In genomic region chr6:7260291-7261029, GRCh38 we compare ENCODE assay signal across 8 cellular contexts. TPM values are rescaled to one million over a fixed set of nuclear protein-coding genes. Genes with fewer than 3 reads are reported as not detected.
DNase-seq lines count a peak whose midpoint lies in the region; ATAC-seq and TF ChIP-seq lines count a peak whose summit lies in the region.

No MANE protein-coding gene starts in this region.

- peak overlapping the region; percentile 51 for H3K27ac ChIP-seq in VCaP
- H3K27ac ChIP-seq in sigmoid colon: peak overlapping the region; percentile 70 to 79 (median 78)

- H3K27me3 ChIP-seq in sigmoid colon: no peaks in the 10 kb centered on the region

- no peaks in the 10 kb centered on the region for H3K36me3 ChIP-seq in sigmoid colon

- no peak for TF ChIP-seq EP300 in sigmoid colon (IDR thresholded peaks at IDR 0.05)

- no peak for TF ChIP-seq CTCF in VCaP (conservative IDR thresholded peaks at IDR 0.05)
- TF ChIP-seq CTCF in sigmoid colon (IDR thresholded peaks at IDR 0.05): no peak

- peak overlapping the region; percentile 59 to 65 (median 59) for H3K4me3 ChIP-seq in sigmoid colon

- DNase-seq in left cardiac atrium: no peak
- peak; percentile 42 for DNase-seq in sigmoid colon
- DNase-seq in HuH-7.5 (ENCODE audit: low spot score): no peak
- no peak for DNase-seq in amniotic stem cell (lab: John Stamatoyannopoulos, UW)

- no peak for TF ChIP-seq POLR2A in sigmoid colon (IDR thresholded peaks at IDR 0.05)

- intact Hi-C loops in left cardiac atrium (cut with DNase I) (no loop called here), sigmoid colon (cut with DNase I) (no loop called here)

- peaks cover 0 to 13% (median 6%) of the 10 kb centered on the region in 4 donors for H3K4me1 ChIP-seq in sigmoid colon

- ATAC-seq in GM19397 (IDR thresholded peaks at IDR 0.05; ENCODE audit: unreplicated experiment) (peak; percentile 6), left cardiac atrium (peak; percentile 2 to 18), HG02763 (IDR thresholded peaks at IDR 0.05; ENCODE audit: unreplicated experiment) (no peak), GM19035 (IDR thresholded peaks at IDR 0.05; ENCODE audit: unreplicated experiment) (no peak)

- WGBS in sigmoid colon, 2 donors: 42 to 54% methylated on average over 13 of the region's 13 CpGs

- peaks cover 0 to 6% (median 3%) of the 10 kb centered on the region in 4 donors for H3K9me3 ChIP-seq in sigmoid colon

RNA-seq across cellular contexts. Expression of gene SSR1, which starts 52.5 kb away (rescaled TPM):
- 10 to 100 TPM; 84.0 to 98.6 TPM for total RNA-seq in left cardiac atrium
- total RNA-seq in sigmoid colon: 10 to 100 TPM; 24.1 to 53.9 (median 33.3) TPM
- 10 to 100 TPM; 10.8 to 55.1 (median 24.3) TPM for polyA plus RNA-seq in sigmoid colon

Comparison
In these comparisons a context has a peak if more than half of its experiments do, and no peak if none do; other contexts are left out.
1. ATAC-seq: peak in GM19397 (single experiment) and left cardiac atrium (2 of 2); none in HG02763 (single experiment) and GM19035 (single experiment).